Comparison of ENCODE assay signal across 33 cellular contexts in the genomic region with DNA sequence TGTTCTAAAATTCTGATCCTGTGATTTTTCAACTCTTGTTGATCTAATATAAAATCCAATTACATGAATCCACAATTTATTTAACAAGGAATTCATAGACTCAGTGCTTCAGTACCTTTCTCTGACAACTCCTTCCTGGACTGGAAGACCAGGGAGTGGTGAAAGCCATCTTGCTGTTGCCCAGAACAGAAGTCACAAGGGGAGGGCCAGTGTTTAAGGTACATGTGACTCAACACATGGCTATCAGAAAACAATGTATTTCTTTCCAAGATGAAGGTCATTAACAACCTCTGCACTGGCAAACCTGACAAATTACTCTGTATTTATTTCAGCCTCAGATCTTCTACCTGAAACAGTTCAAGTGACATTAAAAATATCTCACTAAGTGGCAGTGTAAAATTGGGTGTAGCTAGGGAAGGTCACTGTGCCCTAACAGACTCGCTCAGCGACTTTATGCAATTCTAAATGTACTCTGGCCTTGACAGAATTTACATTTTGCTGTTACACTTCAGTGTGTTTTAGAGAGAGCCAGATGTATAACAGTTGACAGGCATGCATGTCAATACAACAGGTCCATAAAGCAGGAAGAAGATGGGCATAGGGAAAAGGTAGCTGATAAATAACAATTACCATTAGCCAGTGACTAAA.
"Had no signal": no experiment of that assay in that cellular context is flagged by ENCODE, and none has a peak within 500 bp of the region (broad histone marks: within the 10 kb centered on the region; RNA-seq: fewer than 3 reads in every experiment).

No MANE protein-coding gene starts in this region.

- H3K27me3 ChIP-seq: adrenal gland, body of pancreas, breast epithelium, Peyer's patch had no signal

- DNase-seq: activated B cell treated with CpG ODN at 0.5 μM for 24 hours; activated CD4-positive, alpha-beta memory T cell treated with anti-CD3 and anti-CD28 coated beads for 36 hours; activated CD4-positive, alpha-beta T cell treated with anti-CD3 and anti-CD28 coated beads for 4 hours; activated CD4-positive, alpha-beta T cell treated with anti-CD3 and anti-CD28 coated beads, Interleukin-2, amount 50 U/mL, for 1 hour; activated CD4-positive, CD25-positive, alpha-beta regulatory T cell treated with anti-CD3 and anti-CD28 coated beads, Interleukin-2, amount 50 U/mL, for 72 hours; activated CD8-positive, alpha-beta memory T cell treated with anti-CD3 and anti-CD28 coated beads, Interleukin-2, amount 50 U/mL, for 4 hours; activated gamma-delta T cell treated with Interleukin-2 at 50 U/mL for 16 hours; activated naive CD4-positive, alpha-beta T cell treated with anti-CD3 and anti-CD28 coated beads for 36 hours; activated T-cell treated with anti-CD3 and anti-CD28 coated beads for 4 hours; activated T-cell treated with anti-CD3 and anti-CD28 coated beads, Interleukin-2, amount 50 U/mL, for 4 hours; adrenal gland; body of pancreas; NCI-H1092 treated with DMSO at 0.1 percent for 48 hours; NCI-H1417; NCI-H146; NCI-H187; NCI-H2029 treated with DMSO at 0.1 percent for 48 hours; NCI-H2107; NCI-H2171; NCI-H446; NCI-H510A treated with DMSO at 0.1 percent for 48 hours; NCI-H69; RPMI8226; SW 1271; T-helper 1 cell; T-helper 2 cell; T-helper 9 cell had no signal

- FAIRE-seq: astrocyte, K562 had no signal

- ATAC-seq: activated naive CD4-positive, alpha-beta T cell treated with anti-CD3 and anti-CD28 coated beads, Interleukin-2, amount 50 U/mL, for 72 hours; activated T-cell treated with anti-CD3 and anti-CD28 coated beads, Interleukin-2, amount 50 U/mL, for 4 hours; body of pancreas; K562 had no signal

- H3K4me1 ChIP-seq: adrenal gland, breast epithelium had no signal

- H3K4me3 ChIP-seq: adrenal gland, body of pancreas, breast epithelium, K562, Peyer's patch had no signal

- H3K27ac ChIP-seq: adrenal gland, body of pancreas, breast epithelium, VCaP had no signal

- H3K9me3 ChIP-seq: adrenal gland, body of pancreas, breast epithelium, Peyer's patch had no signal
